In the genomic region with DNA sequence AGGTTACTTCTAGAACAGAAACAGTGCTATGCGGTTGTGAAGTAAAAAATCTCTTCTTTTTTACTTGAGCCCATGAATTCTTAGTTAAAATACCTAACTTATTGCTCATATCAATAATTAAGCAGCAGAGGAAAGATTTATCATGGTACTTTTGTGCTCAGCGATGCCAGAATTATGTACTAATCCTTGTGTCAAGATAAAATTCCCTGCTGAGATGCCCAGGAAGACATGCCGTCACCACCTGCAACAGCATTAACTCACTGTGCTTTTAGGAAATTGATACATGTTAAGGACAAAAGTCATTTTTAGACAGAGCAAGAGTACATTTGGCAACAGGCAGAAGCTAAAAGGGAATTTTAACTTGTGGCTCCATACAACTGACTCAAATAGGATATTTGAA, we compare ENCODE assay signal across 19 cellular contexts.
DNase-seq lines count a peak whose midpoint lies in the region; ATAC-seq and TF ChIP-seq lines count a peak whose summit lies in the region.
"Had no signal": no experiment of that assay in that cellular context is flagged by ENCODE, and none has a peak within 500 bp of the region (broad histone marks: within the 10 kb centered on the region; RNA-seq: fewer than 3 reads in every experiment).

No MANE protein-coding gene starts in this region.

- H3K4me1 ChIP-seq in fibroblast of lung (ENCODE audit: control insufficient read depth, extremely low read depth, insufficient read depth, low read length) = peaks cover 3% of the 10 kb centered on the region
- H3K4me1 ChIP-seq: BLaER1, psoas muscle had no signal

- no peak overlapping the region for H2AFZ ChIP-seq in fibroblast of lung (ENCODE audit: low read length)

- ATAC-seq in HG03025 (IDR thresholded peaks at IDR 0.05; ENCODE audit: low FRiP score, unreplicated experiment) (no peak), GM18517 (IDR thresholded peaks at IDR 0.05; ENCODE audit: unreplicated experiment) (no peak), GM18909 (IDR thresholded peaks at IDR 0.05; ENCODE audit: poor library complexity, unreplicated experiment) (no peak)
- ATAC-seq: activated CD8-positive, alpha-beta T cell treated with anti-CD3 and anti-CD28 coated beads for 36 hours had no signal

- no peaks in the 10 kb centered on the region for H4K20me1 ChIP-seq in fibroblast of lung (ENCODE audit: control insufficient read depth, extremely low read depth, insufficient read depth, low read length)
- H4K20me1 ChIP-seq: BLaER1 had no signal

- H3K4me3 ChIP-seq in fibroblast of lung (replicated peaks in 1 of 4; ENCODE audit: control extremely low read depth in 1 of 4, insufficient read depth in 1 of 4, low read depth in 3 of 4, low read length in 4 of 4) (no peak overlapping the region), retinal pigment epithelial cell (ENCODE audit: low read length) (no peak overlapping the region)
- H3K4me3 ChIP-seq: BLaER1, dorsolateral prefrontal cortex, heart right ventricle, psoas muscle, spleen had no signal

- no peak for TF ChIP-seq CTCF in fibroblast of lung (conservative IDR thresholded peaks at IDR 0.05 in 1 of 2, IDR thresholded peaks at IDR 0.05 in 1 of 2; ENCODE audit: low read depth in 1 of 2, low read length in 2 of 2)
- TF ChIP-seq CTCF in retinal pigment epithelial cell (conservative IDR thresholded peaks at IDR 0.05; ENCODE audit: low read depth, low read length) = no peak

- no peak overlapping the region for H3K4me2 ChIP-seq in fibroblast of lung (ENCODE audit: extremely low read depth, insufficient read depth, low read length)
- H3K4me2 ChIP-seq: BLaER1 had no signal

- no peak overlapping the region for H3K9ac ChIP-seq in fibroblast of lung (ENCODE audit: insufficient read depth, low read length)
- H3K9ac ChIP-seq: BLaER1 had no signal

- H3K79me2 ChIP-seq in fibroblast of lung (ENCODE audit: control insufficient read depth, insufficient read depth, low read length) = no peaks in the 10 kb centered on the region

- no peak overlapping the region for H3K27ac ChIP-seq in fibroblast of lung (ENCODE audit: insufficient read depth, low read length)
- H3K27ac ChIP-seq: BLaER1, dorsolateral prefrontal cortex, heart right ventricle, psoas muscle, spleen had no signal

- DNase-seq in GM04504 (ENCODE audit: low read depth) (peak; percentile 58), RPMI7951 (ENCODE audit: low read depth) (peak; percentile 4), fibroblast of lung (ENCODE audit: low read depth in 2 of 2) (peak; percentile 23 to 55), retinal pigment epithelial cell (ENCODE audit: low read depth) (peak; percentile 93)
- DNase-seq: activated B cell treated with CpG ODN at 0.5 μM for 24 hours; activated CD8-positive, alpha-beta T cell treated with anti-CD3 and anti-CD28 coated beads for 36 hours; activated naive CD4-positive, alpha-beta T cell treated with anti-CD3 and anti-CD28 coated beads, Interleukin-2, amount 50 U/mL, for 16 hours; activated T-cell treated with anti-CD3 and anti-CD28 coated beads, Interleukin-2, amount 50 U/mL, for 24 hours; dorsolateral prefrontal cortex; heart right ventricle; Karpas-422; NCI-H1436 treated with DMSO at 0.1 percent for 48 hours; psoas muscle; SHP77; spleen had no signal

- no peaks in the 10 kb centered on the region for H3K27me3 ChIP-seq in fibroblast of lung (ENCODE audit: control insufficient read depth, insufficient read depth, low read length)
- H3K27me3 ChIP-seq: BLaER1, dorsolateral prefrontal cortex, heart right ventricle, spleen had no signal

- H3K9me3 ChIP-seq in fibroblast of lung (ENCODE audit: control insufficient read depth, insufficient read depth, low read depth, low read length) = no peaks in the 10 kb centered on the region

- H3K36me3 ChIP-seq in fibroblast of lung (ENCODE audit: control insufficient read depth, insufficient read depth, low read length) = no peaks in the 10 kb centered on the region
- H3K36me3 ChIP-seq: BLaER1, heart right ventricle, spleen had no signal

Comparison
In these comparisons a context has a peak if more than half of its experiments do, and no peak if none do; other contexts are left out.
1. DNase-seq: peak in every context shown above with its lines; median percentile 93 in retinal pigment epithelial cell; 58 in GM04504; 39 in fibroblast of lung; 4 in RPMI7951.